Comparison of ENCODE assay signal across 24 cellular contexts in the genomic region with DNA sequence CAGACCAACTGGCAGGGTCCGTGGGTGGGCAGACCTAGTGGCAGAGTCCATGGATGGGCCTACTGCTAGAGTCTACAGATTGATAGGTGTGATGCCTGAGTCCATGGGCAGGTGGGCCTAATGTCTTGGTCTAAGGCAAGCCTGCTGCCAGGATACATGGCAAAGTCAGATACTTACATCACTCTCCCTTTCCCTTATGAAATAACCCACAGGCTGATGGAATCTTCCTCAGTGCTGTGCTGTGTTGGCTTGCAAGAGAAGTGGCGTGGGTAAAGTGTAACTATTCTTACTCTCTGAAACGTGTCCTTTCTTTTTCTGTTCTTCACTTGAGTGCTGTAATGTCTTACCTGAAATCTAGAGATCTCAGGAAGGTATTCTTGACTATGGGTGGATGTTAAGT.
"Had no signal": no experiment of that assay in that cellular context is flagged by ENCODE, and none has a peak within 500 bp of the region (broad histone marks: within the 10 kb centered on the region; RNA-seq: fewer than 3 reads in every experiment).

No MANE protein-coding gene starts in this region.

- H3K36me3 ChIP-seq: ascending aorta, SJCRH30 had no signal

- H3K9ac ChIP-seq: SK-N-SH had no signal

- H3K4me1 ChIP-seq: ascending aorta, body of pancreas, SJCRH30 had no signal

- H3K4me2 ChIP-seq: PC-9, SK-N-SH had no signal

- H3K27me3 ChIP-seq: ascending aorta, body of pancreas, SJCRH30 had no signal

- H3K27ac ChIP-seq: ascending aorta, body of pancreas, PC-9, SJCRH30 had no signal

- H3K9me2 ChIP-seq: SK-N-SH had no signal

- H3K4me3 ChIP-seq: ascending aorta, body of pancreas, PC-9, SJCRH30 had no signal

- H2AFZ ChIP-seq: PC-9 had no signal

- ATAC-seq: activated CD8-positive, alpha-beta memory T cell treated with anti-CD3 and anti-CD28 coated beads, Interleukin-2, amount 10 ng/mL, durations not matched to agents 7 days and 5 days; activated naive CD4-positive, alpha-beta T cell treated with anti-CD3 and anti-CD28 coated beads, Interleukin-2, amount 50 U/mL, for 72 hours; activated naive CD8-positive, alpha-beta T cell treated with anti-CD3 and anti-CD28 coated beads, Interleukin-2, amount 50 U/mL, for 24 hours; body of pancreas; WTC11 had no signal

- H3K9me3 ChIP-seq: body of pancreas, SJCRH30 had no signal

- DNase-seq: activated CD4-positive, alpha-beta T cell treated with anti-CD3 and anti-CD28 coated beads for 1 hour; activated CD4-positive, alpha-beta T cell treated with anti-CD3 and anti-CD28 coated beads, Interleukin-2, amount 10 ng/mL, durations not matched to agents 24 days and 14 days; activated CD4-positive, alpha-beta T cell treated with anti-CD3 and anti-CD28 coated beads, Interleukin-2, amount 50 U/mL, for 48 hours; activated CD8-positive, alpha-beta memory T cell treated with anti-CD3 and anti-CD28 coated beads, Interleukin-2, amount 10 ng/mL, durations not matched to agents 7 days and 5 days; activated effector memory CD4-positive, alpha-beta T cell treated with anti-CD3 and anti-CD28 coated beads, Interleukin-2, amount 50 U/mL, for 16 hours; activated naive CD4-positive, alpha-beta T cell treated with Interleukin-2 at 50 U/mL for 16 hours; activated naive CD8-positive, alpha-beta T cell treated with anti-CD3 and anti-CD28 coated beads, Interleukin-2, amount 50 U/mL, for 24 hours; activated T-cell treated with anti-CD3 and anti-CD28 coated beads, Interleukin-2, amount 50 U/mL, for 24 hours; amniotic stem cell; body of pancreas; central memory CD4-positive, alpha-beta T cell; KG1; NCI-H1048; NCI-H146; NCI-H1930; NCI-H345; NCI-H510A; NCI-H69; PC-9; SJCRH30; SK-N-SH had no signal
